ENCODE assay signal across 2 cellular contexts in the genomic region with DNA sequence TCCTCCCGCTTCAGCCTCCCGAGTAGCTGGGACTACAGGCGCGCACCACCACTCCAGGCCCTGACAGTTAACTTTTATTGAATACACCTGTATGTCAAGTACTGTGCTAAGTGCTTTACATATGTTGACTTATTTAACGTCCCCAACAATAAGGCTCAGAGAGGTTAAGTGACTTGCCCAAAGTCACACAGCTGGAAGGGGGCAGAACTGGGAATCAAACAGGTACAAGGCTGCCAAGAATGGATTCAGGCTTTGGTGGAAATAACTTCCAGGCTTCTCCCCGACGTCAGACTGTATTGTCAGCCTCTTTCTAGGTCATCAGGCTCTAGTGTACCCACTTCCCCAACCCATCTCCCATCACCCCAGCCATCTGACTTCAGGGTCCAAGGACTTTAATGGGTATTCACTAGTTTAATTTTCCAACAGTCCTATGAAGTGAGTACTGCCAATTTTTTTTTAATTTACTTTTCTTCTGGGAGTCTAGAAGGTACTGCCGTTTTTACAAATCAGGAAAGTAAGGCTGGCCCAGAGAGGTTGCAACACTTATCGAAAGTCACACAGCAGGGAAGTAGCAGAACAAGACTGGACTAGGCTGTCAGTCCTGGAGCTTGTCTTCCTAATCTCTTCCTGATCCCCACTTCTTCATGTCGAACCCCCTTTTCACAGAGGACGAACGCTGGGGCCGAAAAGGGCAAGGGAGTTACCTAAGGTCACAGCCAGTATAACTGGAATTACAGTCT.
A peak's percentile ranks its signal among the peaks of the same experiment; 100 is the strongest.
TF ChIP-seq lines count a peak whose summit lies in the region.

No MANE protein-coding gene starts in this region.

TF ChIP-seq in HepG2, 621 proteins besides CTCF, POLR2A, EP300 and RAD21:
- no peak for TF ChIP-seq SUZ12 (IDR thresholded peaks at IDR 0.05; ENCODE audit: low read depth, low read length)
- no peak for TF ChIP-seq KAT8 (CRISPR knock-in tag; IDR thresholded peaks at IDR 0.05)
- TF ChIP-seq RCOR2 (CRISPR knock-in tag; IDR thresholded peaks at IDR 0.05): no peak
- TF ChIP-seq IRX3 (CRISPR knock-in tag; IDR thresholded peaks at IDR 0.05; ENCODE audit: borderline replicate concordance, low read depth): no peak
- TF ChIP-seq ZFP36 (IDR thresholded peaks at IDR 0.05; ENCODE audit: borderline replicate concordance, low read depth, low read length, partially characterized antibody): peak; percentile 28
- TF ChIP-seq ZNF768 (CRISPR knock-in tag; IDR thresholded peaks at IDR 0.05): peak; percentile 91
- TF ChIP-seq ZNF460 (CRISPR knock-in tag; IDR thresholded peaks at IDR 0.05; ENCODE audit: borderline replicate concordance): 0 out of 2 replicates have a peak, but pooled peaks have one; percentile 27
- TF ChIP-seq ZNF383 (CRISPR knock-in tag; IDR thresholded peaks at IDR 0.05; ENCODE audit: borderline replicate concordance): no peak
- no peak for TF ChIP-seq NRL (CRISPR knock-in tag; IDR thresholded peaks at IDR 0.05; ENCODE audit: borderline replicate concordance)
- TF ChIP-seq, protein P1, sequence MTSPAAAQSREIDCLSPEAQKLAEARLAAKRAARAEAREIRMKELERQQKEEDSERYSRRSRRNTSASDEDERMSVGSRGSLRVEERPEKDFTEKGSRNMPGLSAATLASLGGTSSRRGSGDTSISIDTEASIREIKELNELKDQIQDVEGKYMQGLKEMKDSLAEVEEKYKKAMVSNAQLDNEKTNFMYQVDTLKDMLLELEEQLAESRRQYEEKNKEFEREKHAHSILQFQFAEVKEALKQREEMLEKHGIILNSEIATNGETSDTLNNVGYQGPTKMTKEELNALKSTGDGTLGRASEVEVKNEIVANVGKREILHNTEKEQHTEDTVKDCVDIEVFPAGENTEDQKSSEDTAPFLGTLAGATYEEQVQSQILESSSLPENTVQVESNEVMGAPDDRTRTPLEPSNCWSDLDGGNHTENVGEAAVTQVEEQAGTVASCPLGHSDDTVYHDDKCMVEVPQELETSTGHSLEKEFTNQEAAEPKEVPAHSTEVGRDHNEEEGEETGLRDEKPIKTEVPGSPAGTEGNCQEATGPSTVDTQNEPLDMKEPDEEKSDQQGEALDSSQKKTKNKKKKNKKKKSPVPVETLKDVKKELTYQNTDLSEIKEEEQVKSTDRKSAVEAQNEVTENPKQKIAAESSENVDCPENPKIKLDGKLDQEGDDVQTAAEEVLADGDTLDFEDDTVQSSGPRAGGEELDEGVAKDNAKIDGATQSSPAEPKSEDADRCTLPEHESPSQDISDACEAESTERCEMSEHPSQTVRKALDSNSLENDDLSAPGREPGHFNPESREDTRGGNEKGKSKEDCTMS (CRISPR knock-in tag; conservative IDR thresholded peaks at IDR 0.05): no peak
- TF ChIP-seq ZMYM3 (CRISPR knock-in tag; IDR thresholded peaks at IDR 0.05): peak; percentile 67

TF ChIP-seq in H1, 55 proteins besides CTCF, POLR2A, EP300 and RAD21:
- TF ChIP-seq POLR2AphosphoS5 (IDR thresholded peaks at IDR 0.05; ENCODE audit: low read depth, low read length): no peak
- no peak for TF ChIP-seq CHD1 (IDR thresholded peaks at IDR 0.05; ENCODE audit: low read depth, low read length)
- TF ChIP-seq KDM1A (IDR thresholded peaks at IDR 0.05; ENCODE audit: borderline replicate concordance, low read length): peak; percentile 86
- TF ChIP-seq, protein P2, sequence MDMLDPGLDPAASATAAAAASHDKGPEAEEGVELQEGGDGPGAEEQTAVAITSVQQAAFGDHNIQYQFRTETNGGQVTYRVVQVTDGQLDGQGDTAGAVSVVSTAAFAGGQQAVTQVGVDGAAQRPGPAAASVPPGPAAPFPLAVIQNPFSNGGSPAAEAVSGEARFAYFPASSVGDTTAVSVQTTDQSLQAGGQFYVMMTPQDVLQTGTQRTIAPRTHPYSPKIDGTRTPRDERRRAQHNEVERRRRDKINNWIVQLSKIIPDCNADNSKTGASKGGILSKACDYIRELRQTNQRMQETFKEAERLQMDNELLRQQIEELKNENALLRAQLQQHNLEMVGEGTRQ (IDR thresholded peaks at IDR 0.05; ENCODE audit: low read length): no peak
- TF ChIP-seq JUN (IDR thresholded peaks at IDR 0.05; ENCODE audit: low read depth, low read length): no peak
